ENCODE assay signal across 28 cellular contexts in the genomic region with DNA sequence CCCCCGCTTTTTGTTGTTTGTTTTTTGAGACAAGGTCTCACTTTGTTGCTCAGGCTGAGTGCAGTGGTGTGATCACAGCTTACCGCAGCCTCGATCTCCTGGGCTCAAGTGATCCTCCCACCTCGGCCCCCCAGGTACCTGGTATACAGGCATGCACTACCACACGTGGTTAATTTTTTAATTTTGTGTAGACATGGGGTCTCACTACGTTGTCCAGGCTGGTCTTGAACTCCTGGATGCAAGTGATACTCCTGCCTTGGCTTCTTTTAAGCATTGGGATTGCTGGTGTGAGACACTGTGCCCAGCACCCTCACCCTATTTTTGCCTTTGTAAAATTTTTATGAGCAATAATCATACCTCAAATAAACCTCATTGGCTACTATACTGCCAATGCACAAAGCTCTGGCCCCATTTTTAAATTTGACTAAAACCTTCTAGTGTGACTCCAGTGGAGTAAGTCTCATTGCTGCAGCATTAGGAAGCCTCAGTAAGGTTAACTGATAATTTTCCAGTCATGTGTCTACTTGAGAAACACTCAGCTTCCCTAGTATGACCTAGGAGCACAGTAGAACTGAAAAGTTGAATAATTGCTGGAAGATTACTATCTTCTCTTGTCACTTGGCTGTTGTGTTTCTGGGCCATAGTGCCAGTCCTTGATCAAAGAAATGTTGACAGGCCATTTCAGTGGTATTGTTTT. TPM values are rescaled to one million over a fixed set of nuclear protein-coding genes. Genes with fewer than 3 reads are reported as not detected.
"Had no signal": no experiment of that assay in that cellular context is flagged by ENCODE, and none has a peak within 500 bp of the region (broad histone marks: within the 10 kb centered on the region; RNA-seq: fewer than 3 reads in every experiment).

No MANE protein-coding gene starts in this region.

- ATAC-seq: activated CD4-positive, alpha-beta T cell treated with anti-CD3 and anti-CD28 coated beads for 36 hours; gastroesophageal sphincter; naive thymus-derived CD8-positive, alpha-beta T cell; psoas muscle had no signal

- H3K36me3 ChIP-seq: ascending aorta, cardiac muscle cell, gastroesophageal sphincter, right atrium auricular region, spleen, suprapubic skin, tibial artery had no signal

- DNase-seq: activated CD4-positive, alpha-beta T cell treated with anti-CD3 and anti-CD28 coated beads for 36 hours; activated CD4-positive, CD25-positive, alpha-beta regulatory T cell; activated effector memory CD4-positive, alpha-beta T cell treated with anti-CD3 and anti-CD28 coated beads, Interleukin-2, amount 50 U/mL, for 16 hours; activated naive CD4-positive, alpha-beta T cell treated with anti-CD3 and anti-CD28 coated beads for 36 hours; activated naive CD8-positive, alpha-beta T cell treated with anti-CD3 and anti-CD28 coated beads for 36 hours; immature natural killer cell; kidney; naive thymus-derived CD8-positive, alpha-beta T cell; occipital lobe; psoas muscle; spleen; stimulated activated naive CD4-positive, alpha-beta T cell; T-helper 9 cell; tibial artery had no signal

- H3K27me3 ChIP-seq: ascending aorta, cardiac muscle cell, gastroesophageal sphincter, right atrium auricular region, spleen, suprapubic skin, tibial artery had no signal

- H3K9me3 ChIP-seq: ascending aorta, gastroesophageal sphincter, psoas muscle, right atrium auricular region, spleen, suprapubic skin, tibial artery had no signal

- FAIRE-seq: endothelial cell of umbilical vein, kidney, TTC549 had no signal

- H3K4me1 ChIP-seq: ascending aorta, gastroesophageal sphincter, parathyroid adenoma, psoas muscle, right atrium auricular region, spleen, tibial artery had no signal

- H3K27ac ChIP-seq: ascending aorta, cardiac muscle cell, gastroesophageal sphincter, parathyroid adenoma, psoas muscle, right atrium auricular region, spleen, suprapubic skin, tibial artery had no signal

- H3K4me3 ChIP-seq: ascending aorta, cardiac muscle cell, gastroesophageal sphincter, psoas muscle, right atrium auricular region, spleen, suprapubic skin, tibial artery had no signal

RNA-seq across cellular contexts. Expression of a gene that starts 5.6 kb away (rescaled TPM):
- total RNA-seq: ascending aorta, chondrocyte, endothelial cell of umbilical vein, fibroblast of villous mesenchyme had no signal
- polyA plus RNA-seq: endothelial cell of umbilical vein had no signal

RNA-seq across cellular contexts. Expression of a gene that starts 58.5 kb away (rescaled TPM):
- total RNA-seq: activated CD4-positive, alpha-beta T cell treated with anti-CD3 and anti-CD28 coated beads for 36 hours; activated naive CD4-positive, alpha-beta T cell treated with anti-CD3 and anti-CD28 coated beads for 36 hours; activated naive CD8-positive, alpha-beta T cell treated with anti-CD3 and anti-CD28 coated beads for 36 hours; ascending aorta; cardiac muscle cell; chondrocyte; endothelial cell of umbilical vein; fibroblast of lung; fibroblast of villous mesenchyme; kidney; naive thymus-derived CD8-positive, alpha-beta T cell; neural crest cell; occipital lobe; right atrium auricular region; spleen; suprapubic skin; ureter had no signal
- polyA plus RNA-seq: cardiac muscle cell; endothelial cell of umbilical vein; esophagus; immature natural killer cell; naive thymus-derived CD8-positive, alpha-beta T cell; psoas muscle had no signal
